ENCODE assay signal across 1 cellular context in genomic region chr7:35019179-35019729, GRCh38.
TF ChIP-seq lines count a peak whose summit lies in the region.

No MANE protein-coding gene starts in this region.

TF ChIP-seq in SK-N-SH, 30 proteins besides CTCF, POLR2A, EP300 and RAD21 (continued from another document):
- no peak for TF ChIP-seq ZBTB33 (IDR thresholded peaks at IDR 0.05; ENCODE audit: borderline replicate concordance, low read depth)
